Comparison of ENCODE assay signal across 10 cellular contexts in the genomic region with DNA sequence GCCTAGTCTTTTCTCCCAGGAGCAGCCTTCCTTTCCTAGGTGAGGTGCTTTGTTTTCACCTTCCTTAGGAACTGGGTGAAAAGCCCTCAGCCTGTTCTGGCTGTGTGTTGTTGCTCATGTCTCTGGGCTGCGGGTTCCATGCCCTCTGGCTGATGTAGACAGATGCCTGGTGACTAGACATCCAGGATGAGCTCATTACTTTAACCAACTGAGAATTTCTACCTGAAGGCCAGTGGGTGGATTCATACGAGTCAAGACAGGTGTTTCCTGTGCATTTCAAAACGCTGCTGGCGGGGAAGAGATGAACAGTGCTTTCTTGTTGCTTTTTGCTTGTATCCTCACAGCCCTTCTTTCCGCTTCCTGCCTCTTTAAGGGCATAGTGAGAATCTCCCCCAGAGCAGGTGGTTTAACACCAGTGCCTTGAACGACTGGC. TPM values are rescaled to one million over a fixed set of nuclear protein-coding genes. Genes with fewer than 3 reads are reported as not detected.
DNase-seq lines count a peak whose midpoint lies in the region; ATAC-seq and TF ChIP-seq lines count a peak whose summit lies in the region.
"Had no signal": no experiment of that assay in that cellular context is flagged by ENCODE, and none has a peak within 500 bp of the region (broad histone marks: within the 10 kb centered on the region; RNA-seq: fewer than 3 reads in every experiment).

No MANE protein-coding gene starts in this region.

- H3K4me3 Mint-ChIP-seq in activated naive CD4-positive, alpha-beta T cell treated with anti-CD3 and anti-CD28 coated beads, Interleukin-2, amount 50 U/mL, for 24 hours, result peak overlapping the region; percentile 61
- peak overlapping the region; percentile 75 for H3K4me3 Mint-ChIP-seq in natural killer cell

- no peaks in the 10 kb centered on the region for H3K9me3 Mint-ChIP-seq in activated naive CD4-positive, alpha-beta T cell treated with anti-CD3 and anti-CD28 coated beads, Interleukin-2, amount 50 U/mL, for 24 hours
- no peaks in the 10 kb centered on the region for H3K9me3 Mint-ChIP-seq in natural killer cell

- no peaks in the 10 kb centered on the region for H3K36me3 ChIP-seq in MM.1S (replicated peaks; ENCODE audit: insufficient read depth, low read length)

- H3K9me2 ChIP-seq in MM.1S (replicated peaks; ENCODE audit: insufficient read depth, low read length), result no peaks in the 10 kb centered on the region

- H3K79me2 ChIP-seq in MM.1S (ENCODE audit: low read length), result peaks cover 86% of the 10 kb centered on the region

- DNase-seq in EH (ENCODE audit: low read depth) (peak; percentile 23), MM.1S (peak; percentile 96), natural killer cell (no peak), DMS53 (lab: John Stamatoyannopoulos, UW) (no peak), amygdala (lab: John Stamatoyannopoulos, UW) (no peak), NCI-H1092 treated with DMSO at 0.1 percent for 48 hours (lab: John Stamatoyannopoulos, UW) (no peak)
- DNase-seq: heart left ventricle had no signal

- peak overlapping the region; percentile 90 for H3K27ac Mint-ChIP-seq in activated naive CD4-positive, alpha-beta T cell treated with anti-CD3 and anti-CD28 coated beads, Interleukin-2, amount 50 U/mL, for 24 hours
- H3K27ac Mint-ChIP-seq in natural killer cell, result peak overlapping the region; percentile 90 to 91

- H2AFZ ChIP-seq in MM.1S (ENCODE audit: low read length), result no peak overlapping the region

- H3F3A ChIP-seq in MM.1S (ENCODE audit: insufficient read depth, low read length), result peaks cover 32% of the 10 kb centered on the region

- H3K27ac ChIP-seq in MM.1S (ENCODE audit: low read length), result peak overlapping the region; percentile 87

- no peak overlapping the region for H3K4me3 ChIP-seq in MM.1S (ENCODE audit: low read length)
- H3K4me3 ChIP-seq: heart left ventricle had no signal

- no peaks in the 10 kb centered on the region for H3K27me3 Mint-ChIP-seq in activated naive CD4-positive, alpha-beta T cell treated with anti-CD3 and anti-CD28 coated beads, Interleukin-2, amount 50 U/mL, for 24 hours
- H3K27me3 Mint-ChIP-seq in natural killer cell (ENCODE audit: low read depth in 2 of 2), result no peaks in the 10 kb centered on the region

- no peaks in the 10 kb centered on the region for H3K9me3 ChIP-seq in MM.1S (replicated peaks; ENCODE audit: insufficient read depth, low read length)
- H3K9me3 ChIP-seq: heart left ventricle had no signal

- TF ChIP-seq CTCF in MM.1S (IDR thresholded peaks at IDR 0.05; ENCODE audit: low read length) (no peak), natural killer cell (IDR thresholded peaks at IDR 0.05) (no peak)

- peaks cover 55% of the 10 kb centered on the region for H3K4me1 Mint-ChIP-seq in activated naive CD4-positive, alpha-beta T cell treated with anti-CD3 and anti-CD28 coated beads, Interleukin-2, amount 50 U/mL, for 24 hours
- peaks cover 56 to 60% of the 10 kb centered on the region in 2 donors for H3K4me1 Mint-ChIP-seq in natural killer cell

- peak overlapping the region; percentile 59; the same call in 1 of the 2 replicates for H3K4me2 ChIP-seq in MM.1S (ENCODE audit: low read depth, low read length)

- peak overlapping the region; percentile 59; the same call in 1 of the 2 replicates for H3K9ac ChIP-seq in MM.1S (ENCODE audit: low read length)

- H3K27me3 ChIP-seq in MM.1S (replicated peaks; ENCODE audit: insufficient read depth, low read length), result no peaks in the 10 kb centered on the region
- H3K27me3 ChIP-seq: heart left ventricle had no signal

- ATAC-seq in natural killer cell (peak; percentile 67 to 78 (median 75)), GM21717 (IDR thresholded peaks at IDR 0.05; ENCODE audit: unreplicated experiment) (no peak)
- ATAC-seq: heart left ventricle had no signal

- H3K4me1 ChIP-seq in MM.1S (ENCODE audit: low read length), result peaks cover 41% of the 10 kb centered on the region

- no peaks in the 10 kb centered on the region for H3K36me3 Mint-ChIP-seq in activated naive CD4-positive, alpha-beta T cell treated with anti-CD3 and anti-CD28 coated beads, Interleukin-2, amount 50 U/mL, for 24 hours
- no peaks in the 10 kb centered on the region for H3K36me3 Mint-ChIP-seq in natural killer cell

- intact Hi-C loops in natural killer cell (cut with micrococcal nuclease), result no loop called here

- H4K20me1 ChIP-seq in MM.1S (ENCODE audit: insufficient read depth, low read length), result no peaks in the 10 kb centered on the region

RNA-seq across cellular contexts. Expression of gene SAP30BP, which starts 22.3 kb away (rescaled TPM):
- 100 to 1,000 TPM; 234 to 246 (median 240) TPM for total RNA-seq in natural killer cell

RNA-seq across cellular contexts. Expression of gene RECQL5, which starts 22.5 kb away (rescaled TPM):
- total RNA-seq in natural killer cell, result 10 to 100 TPM; 33.4 to 39.1 (median 34.3) TPM

RNA-seq across cellular contexts. Expression of gene ITGB4, which starts 31.8 kb away (rescaled TPM):
- total RNA-seq in natural killer cell, result 1 to 10 TPM in 1 of 3 donors, under 1 TPM in 2; 0.38 to 1.0 (median 0.68) TPM

RNA-seq across cellular contexts. Expression of gene SMIM5, which starts 56.2 kb away (rescaled TPM):
- total RNA-seq in natural killer cell, result 1 to 10 TPM in 2 of 3 donors, under 1 TPM in 1; 0.95 to 2.0 (median 1.5) TPM
- total RNA-seq: RPMI7951 had no signal

Comparison
In these comparisons a context has a peak if more than half of its experiments do, and no peak if none do; other contexts are left out.
1. DNase-seq: peak in EH (single experiment) and MM.1S (single experiment); none in natural killer cell (single experiment), DMS53 (single experiment), amygdala (0 of 56) and NCI-H1092 treated with DMSO at 0.1 percent for 48 hours (single experiment).